8 cellular contexts compared by ENCODE assay signal in the genomic region with DNA sequence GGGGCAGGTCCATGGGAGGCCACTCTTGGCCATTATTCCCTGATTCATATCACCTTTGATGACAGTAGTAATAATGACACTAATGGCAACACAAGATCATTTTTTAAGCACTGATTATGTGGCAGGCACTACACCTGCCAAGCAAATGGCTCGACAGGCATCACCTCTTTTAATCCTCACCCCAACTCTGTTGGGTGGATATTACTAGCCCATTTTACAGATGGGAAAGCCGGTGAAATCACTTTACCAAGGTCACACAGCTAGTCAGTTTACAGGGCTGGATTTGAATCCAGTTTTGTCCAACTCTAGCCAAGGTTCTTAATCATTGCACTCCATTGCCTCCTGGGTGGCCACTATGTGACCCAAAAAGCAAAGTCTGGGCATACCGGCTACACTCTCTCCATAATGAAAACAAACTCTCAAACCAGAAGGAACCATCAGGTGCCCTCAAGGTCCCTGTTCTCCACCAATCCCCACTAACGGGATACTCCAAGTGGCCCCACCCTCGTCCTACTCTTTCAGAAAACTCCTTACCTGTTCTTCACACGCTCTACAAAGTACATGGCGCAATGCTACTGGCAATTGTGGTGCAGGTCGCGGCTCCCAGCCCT. TPM values are rescaled to one million over a fixed set of nuclear protein-coding genes. Genes with fewer than 3 reads are reported as not detected.
DNase-seq lines count a peak whose midpoint lies in the region; ATAC-seq and TF ChIP-seq lines count a peak whose summit lies in the region.

No MANE protein-coding gene starts in this region.

- peaks cover 17% of the 10 kb centered on the region for H3F3A ChIP-seq in MM.1S (ENCODE audit: insufficient read depth, low read length)

- no peaks in the 10 kb centered on the region for H4K20me1 ChIP-seq in MM.1S (ENCODE audit: insufficient read depth, low read length)

- no peak for TF ChIP-seq CTCF in MM.1S (IDR thresholded peaks at IDR 0.05; ENCODE audit: low read length)
- TF ChIP-seq CTCF in cardiac fibroblast (IDR thresholded peaks at IDR 0.05; ENCODE audit: low read depth, low read length), result no peak
- no peak for TF ChIP-seq CTCF in lung (IDR thresholded peaks at IDR 0.05; ENCODE audit: control extremely low read depth, extremely low read depth)
- TF ChIP-seq CTCF in uterus (IDR thresholded peaks at IDR 0.05), result no peak

- peak overlapping the region; percentile 89 for H3K4me2 ChIP-seq in MM.1S (ENCODE audit: low read depth, low read length)

- TF ChIP-seq POLR2A in uterus (IDR thresholded peaks at IDR 0.05), result no peak

- H3K4me1 ChIP-seq in MM.1S (ENCODE audit: low read length) (peaks cover 35% of the 10 kb centered on the region), lung (ENCODE audit: control insufficient read depth in 2 of 2, insufficient read depth in 2 of 2, low read length in 2 of 2) (peaks cover 9 to 10% of the 10 kb centered on the region in 2 donors), uterus (no peaks in the 10 kb centered on the region)

- H3K9me3 ChIP-seq in MM.1S (replicated peaks; ENCODE audit: insufficient read depth, low read length) (no peaks in the 10 kb centered on the region), lung (ENCODE audit: control insufficient read depth in 2 of 2, insufficient read depth in 1 of 2, low read length in 1 of 2) (no peaks in the 10 kb centered on the region), uterus (no peaks in the 10 kb centered on the region)

- H3K9ac ChIP-seq in MM.1S (ENCODE audit: low read length), result peak overlapping the region; percentile 96

- no peaks in the 10 kb centered on the region for H3K27me3 ChIP-seq in MM.1S (replicated peaks; ENCODE audit: insufficient read depth, low read length)
- H3K27me3 ChIP-seq in lung (ENCODE audit: control insufficient read depth, insufficient read depth), result no peaks in the 10 kb centered on the region
- no peaks in the 10 kb centered on the region for H3K27me3 ChIP-seq in uterus

- H3K36me3 ChIP-seq in MM.1S (replicated peaks; ENCODE audit: insufficient read depth, low read length) (no peaks in the 10 kb centered on the region; the same call in 1 of the 2 replicates), lung (ENCODE audit: control insufficient read depth in 2 of 2, insufficient read depth in 2 of 2, low read length in 2 of 2) (no peaks in the 10 kb centered on the region), uterus (no peaks in the 10 kb centered on the region)

- H2AFZ ChIP-seq in MM.1S (ENCODE audit: low read length), result peak overlapping the region; percentile 63

- ATAC-seq in lung (ENCODE audit: insufficient read depth, low FRiP score), result no peak
- no peak for ATAC-seq in GM21786 (IDR thresholded peaks at IDR 0.05; ENCODE audit: unreplicated experiment)

- H3K9me2 ChIP-seq in MM.1S (replicated peaks; ENCODE audit: insufficient read depth, low read length), result no peaks in the 10 kb centered on the region

- peak overlapping the region; percentile 92 for H3K4me3 ChIP-seq in MM.1S (ENCODE audit: low read length)
- peak overlapping the region; percentile 93 for H3K4me3 ChIP-seq in cardiac fibroblast (replicated peaks in 1 of 2; ENCODE audit: low read depth in 2 of 2, low read length in 2 of 2)
- peak overlapping the region; percentile 78 for H3K4me3 ChIP-seq in lung
- peak overlapping the region; percentile 85 to 94 for H3K4me3 ChIP-seq in uterus

- intact Hi-C loops in uterus (cut with DNase I; ENCODE audit: low total_unique reads), result loop anchor here (5.0 kb wide), 1 partner anchor 1513 kb away; the partner anchor contains the start of gene TTLL11

- H3K79me2 ChIP-seq in MM.1S (ENCODE audit: low read length), result peaks cover 71% of the 10 kb centered on the region

- H3K27ac ChIP-seq in MM.1S (ENCODE audit: low read length), result peak overlapping the region; percentile 58; the same call in 1 of the 2 replicates
- H3K27ac ChIP-seq in lung (ENCODE audit: low read depth in 1 of 2, low read length in 1 of 2), result peak overlapping the region; percentile 52 to 63
- peak overlapping the region; percentile 62 to 78 for H3K27ac ChIP-seq in uterus

- DNase-seq in NCI-H2196 (lab: John Stamatoyannopoulos, UW; ENCODE audit: unreplicated experiment) (peak; percentile 20), NCI-H2196 treated with DMSO at 0.1 percent for 48 hours (lab: John Stamatoyannopoulos, UW; ENCODE audit: unreplicated experiment) (no peak), MM.1S (no peak), cardiac fibroblast (ENCODE audit: low read depth in 2 of 2) (peak in 1 of 2 donors; percentile 14), lung (ENCODE audit: low spot score) (peak; percentile 59), uterus (no peak), SHP77 treated with DMSO at 0.1 percent for 48 hours (lab: John Stamatoyannopoulos, UW) (no peak)

- 23 to 25% methylated on average over 9 of the region's 9 CpGs for WGBS in lung, 2 donors

RNA-seq across cellular contexts. Expression of gene CDK5RAP2, which starts 0.7 kb away (rescaled TPM):
- total RNA-seq in lung, result 10 to 100 TPM; 41.7 to 65.7 TPM
- 10 to 100 TPM; 25.6 to 30.1 TPM for polyA plus RNA-seq in lung
- 10 to 100 TPM; 28.9 to 62.3 (median 40.0) TPM for total RNA-seq in uterus

Comparison
In these comparisons a context has a peak if more than half of its experiments do, and no peak if none do; other contexts are left out.
1. DNase-seq: peak in NCI-H2196 (single experiment) and lung (single experiment); none in NCI-H2196 treated with DMSO at 0.1 percent for 48 hours (single experiment), MM.1S (single experiment), uterus (0 of 2) and SHP77 treated with DMSO at 0.1 percent for 48 hours (single experiment).
2. Peak in every context shown above with its lines, with median percentiles within 50 percentile points of each other: H3K27ac ChIP-seq and H3K4me3 ChIP-seq.